Comparison of ENCODE assay signal across 21 cellular contexts in the genomic region with DNA sequence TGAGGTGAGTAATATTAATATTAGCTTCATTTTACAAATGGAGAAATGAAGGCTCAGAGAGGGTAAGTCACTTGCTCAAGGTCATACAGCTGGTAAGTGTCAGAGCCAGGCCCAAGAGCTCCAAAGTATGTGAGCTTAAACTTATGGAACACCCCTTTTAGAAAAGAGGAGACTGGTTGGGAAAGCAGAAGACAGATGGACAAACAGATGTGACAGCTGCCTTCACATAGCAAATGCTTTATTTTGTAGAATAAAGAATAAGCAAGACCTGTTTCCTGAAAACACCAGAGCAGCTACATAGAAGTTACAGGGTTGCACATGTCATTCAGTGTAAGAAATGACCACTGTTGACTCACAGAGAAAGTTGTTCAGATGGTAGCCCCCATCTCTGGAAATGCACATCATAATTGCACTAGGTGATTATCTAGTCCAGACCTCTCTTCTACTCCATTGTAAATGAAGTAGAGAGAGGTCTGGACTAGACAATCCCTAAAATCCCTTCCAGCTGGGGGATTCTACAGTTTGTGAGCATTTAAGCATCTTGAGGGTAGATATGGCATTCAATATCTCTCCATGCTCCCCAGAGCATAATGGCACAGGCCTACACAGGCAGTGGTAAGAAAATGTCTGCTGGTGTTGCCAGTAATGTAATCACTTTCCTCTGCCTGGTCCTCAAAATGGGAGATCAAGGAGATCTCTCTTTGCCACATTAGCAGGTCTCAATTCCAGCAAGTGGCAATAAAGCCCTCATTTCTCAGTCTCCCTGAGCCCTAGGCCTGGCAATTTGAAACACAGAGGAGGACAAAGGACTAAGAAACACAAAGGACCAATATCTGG.
A peak's percentile ranks its signal among the peaks of the same experiment; 100 is the strongest.
DNase-seq lines count a peak whose midpoint lies in the region; ATAC-seq, FAIRE-seq and TF ChIP-seq lines count a peak whose summit lies in the region.
"Had no signal": no experiment of that assay in that cellular context is flagged by ENCODE, and none has a peak within 500 bp of the region (broad histone marks: within the 10 kb centered on the region; RNA-seq: fewer than 3 reads in every experiment).

No MANE protein-coding gene starts in this region.

- FAIRE-seq in kidney (lab: Jason Lieb, UNC) = no peak
- FAIRE-seq: A204.1, D721Med, GM12892 had no signal

- peak overlapping the region; percentile 64 for H2AFZ ChIP-seq in neuronal stem cell (ENCODE audit: low read length)

- no peaks in the 10 kb centered on the region for H3K4me1 Mint-ChIP-seq in activated T-cell treated with anti-CD3 and anti-CD28 coated beads, Interleukin-2, amount 50 U/mL, for 4 hours (ENCODE audit: low read depth)
- H3K4me1 Mint-ChIP-seq: CD8-positive, alpha-beta memory T cell had no signal

- no peak for TF ChIP-seq POLR2A in testis (IDR thresholded peaks at IDR 0.05)

- H3K79me1 ChIP-seq in neuronal stem cell (ENCODE audit: low read depth, low read length) = no peaks in the 10 kb centered on the region

- H3K4me1 ChIP-seq in neuronal stem cell (ENCODE audit: control insufficient read depth in 2 of 2, insufficient read depth in 1 of 2, low read depth in 1 of 2, low read length in 2 of 2) (peaks cover 12 to 24% of the 10 kb centered on the region in 2 donors), testis (peaks cover 9% of the 10 kb centered on the region), kidney (ENCODE audit: control insufficient read depth in 1 of 2, insufficient read depth in 1 of 2, low read depth in 1 of 2, low read length in 2 of 2) (peaks cover 0 to 3% of the 10 kb centered on the region in 2 donors)
- H3K4me1 ChIP-seq: HAP-1 had no signal

- no peak overlapping the region for H3K9ac ChIP-seq in neuronal stem cell (ENCODE audit: low read depth, low read length, poor library complexity)
- H3K9ac ChIP-seq in kidney (ENCODE audit: low read length in 2 of 2) = no peak overlapping the region
- H3K9ac ChIP-seq: BLaER1 had no signal

- no peaks in the 10 kb centered on the region for H3K9me3 Mint-ChIP-seq in activated T-cell treated with anti-CD3 and anti-CD28 coated beads, Interleukin-2, amount 50 U/mL, for 4 hours
- H3K9me3 Mint-ChIP-seq: CD8-positive, alpha-beta memory T cell had no signal

- H3K14ac ChIP-seq in neuronal stem cell (ENCODE audit: low read length) = no peak overlapping the region

- peak overlapping the region; percentile 9 for H3K18ac ChIP-seq in neuronal stem cell (ENCODE audit: low read length)

- H3K27me3 Mint-ChIP-seq in activated T-cell treated with anti-CD3 and anti-CD28 coated beads, Interleukin-2, amount 50 U/mL, for 4 hours (ENCODE audit: low read depth) = peaks cover 2% of the 10 kb centered on the region

- H3K4ac ChIP-seq in neuronal stem cell (ENCODE audit: low read length) = no peak overlapping the region

- no peak overlapping the region for H3K23ac ChIP-seq in neuronal stem cell (ENCODE audit: low read depth, low read length, poor library complexity)

- no peak overlapping the region for H4K91ac ChIP-seq in neuronal stem cell (ENCODE audit: low read depth, low read length, poor library complexity)

- TF ChIP-seq CTCF in testis (IDR thresholded peaks at IDR 0.05) (no peak), kidney (IDR thresholded peaks at IDR 0.05; ENCODE audit: borderline replicate concordance, extremely low read depth, insufficient read depth) (no peak), dorsolateral prefrontal cortex (IDR thresholded peaks at IDR 0.05 in 54 of 56, conservative IDR thresholded peaks at IDR 0.05 in 2 of 56; ENCODE audit: low read depth in 1 of 56, partially characterized antibody in 56 of 56) (no peak)

- H3K4me2 ChIP-seq in neuronal stem cell (ENCODE audit: insufficient read depth, low read length, poor library complexity, severe bottlenecking) = no peak overlapping the region

- H2BK15ac ChIP-seq in neuronal stem cell (ENCODE audit: low read length) = no peak overlapping the region

- H3K36me3 ChIP-seq in neuronal stem cell (replicated peaks in 1 of 2; ENCODE audit: control insufficient read depth in 2 of 2, insufficient read depth in 2 of 2, low read length in 2 of 2) (no peaks in the 10 kb centered on the region), testis (ENCODE audit: low read depth, missing control alignments) (no peaks in the 10 kb centered on the region), kidney (ENCODE audit: control insufficient read depth in 1 of 2, insufficient read depth in 2 of 2, low read length in 2 of 2) (no peaks in the 10 kb centered on the region)
- H3K36me3 ChIP-seq: BLaER1, HAP-1, SJCRH30 had no signal

- H3K4me3 ChIP-seq in neuronal stem cell (ENCODE audit: low read length in 2 of 2) (no peak overlapping the region), testis (no peak overlapping the region), kidney (ENCODE audit: low read length in 2 of 2) (no peak overlapping the region), dorsolateral prefrontal cortex (no peak overlapping the region)
- H3K4me3 ChIP-seq: BLaER1, HAP-1, SJCRH30 had no signal

- H3K27ac ChIP-seq in neuronal stem cell (replicated peaks; ENCODE audit: low read length) = no peak overlapping the region
- no peak overlapping the region for H3K27ac ChIP-seq in testis
- H3K27ac ChIP-seq in kidney (ENCODE audit: low read depth in 2 of 2, low read length in 2 of 2) = no peak overlapping the region
- H3K27ac ChIP-seq in dorsolateral prefrontal cortex = no peak overlapping the region
- H3K27ac ChIP-seq: BLaER1, SJCRH30 had no signal

- no peak for ATAC-seq in activated T-cell treated with anti-CD3 and anti-CD28 coated beads, Interleukin-2, amount 50 U/mL, for 4 hours

- H2AK5ac ChIP-seq in neuronal stem cell (ENCODE audit: low read depth, low read length) = no peak overlapping the region

- H3K9me3 ChIP-seq in neuronal stem cell (replicated peaks in 1 of 2; ENCODE audit: control insufficient read depth in 2 of 2, insufficient read depth in 1 of 2, low read depth in 1 of 2, low read length in 2 of 2) (no peaks in the 10 kb centered on the region), testis (no peaks in the 10 kb centered on the region), kidney (ENCODE audit: control insufficient read depth in 1 of 2, low read length in 2 of 2) (no peaks in the 10 kb centered on the region)
- H3K9me3 ChIP-seq: BLaER1, HAP-1, SJCRH30 had no signal

- DNase-seq in DMS 273 (lab: John Stamatoyannopoulos, UW; ENCODE audit: unreplicated experiment) = peak; percentile 84
- DNase-seq in LHCN-M2 (ENCODE audit: low read depth) = peak; percentile 64
- DNase-seq in NCI-H69 (lab: John Stamatoyannopoulos, UW) = peak; percentile 3
- DNase-seq in neuronal stem cell (ENCODE audit: low spot score) = no peak
- DNase-seq in testis = no peak
- DNase-seq in kidney = no peak
- DNase-seq in dorsolateral prefrontal cortex = no peak
- no peak for DNase-seq in activated T-cell treated with anti-CD3 and anti-CD28 coated beads, Interleukin-2, amount 50 U/mL, for 4 hours
- DNase-seq: CD8-positive, alpha-beta memory T cell; GF-D8; MV-4-11; NCI-H1417 treated with DMSO at 0.1 percent for 48 hours; NCI-H2081; NCI-H2227 treated with DMSO at 0.1 percent for 48 hours; NCI-H526 treated with DMSO at 0.1 percent for 48 hours had no signal

- H3K4me3 Mint-ChIP-seq in activated T-cell treated with anti-CD3 and anti-CD28 coated beads, Interleukin-2, amount 50 U/mL, for 4 hours = no peak overlapping the region
- H3K4me3 Mint-ChIP-seq: CD8-positive, alpha-beta memory T cell had no signal

- H3K36me3 Mint-ChIP-seq in activated T-cell treated with anti-CD3 and anti-CD28 coated beads, Interleukin-2, amount 50 U/mL, for 4 hours (ENCODE audit: insufficient read depth) = no peaks in the 10 kb centered on the region
- H3K36me3 Mint-ChIP-seq: CD8-positive, alpha-beta memory T cell had no signal

- H3K27me3 ChIP-seq in neuronal stem cell (ENCODE audit: control insufficient read depth in 3 of 3, insufficient read depth in 3 of 3, low read depth in 1 of 3, low read length in 3 of 3) (no peaks in the 10 kb centered on the region), testis (no peaks in the 10 kb centered on the region), dorsolateral prefrontal cortex (no peaks in the 10 kb centered on the region)
- H3K27me3 ChIP-seq: BLaER1, SJCRH30 had no signal

- H4K8ac ChIP-seq in neuronal stem cell (ENCODE audit: low read depth, low read length) = no peak overlapping the region

- no peak overlapping the region for H2BK120ac ChIP-seq in neuronal stem cell (ENCODE audit: low read depth, low read length)

- intact Hi-C loops in testis (cut with DNase I; ENCODE audit: low total_unique reads) (no loop called here), kidney (cut with DNase I) (no loop called here), dorsolateral prefrontal cortex (cut with DNase I) (no loop called here)

- H2BK12ac ChIP-seq in neuronal stem cell (ENCODE audit: low read length) = no peak overlapping the region

- no peak overlapping the region for H2BK5ac ChIP-seq in neuronal stem cell (ENCODE audit: low read length)

Comparison
In these comparisons a context has a peak if more than half of its experiments do, and no peak if none do; other contexts are left out.
1. DNase-seq: peak in DMS 273 (single experiment), LHCN-M2 (single experiment) and NCI-H69 (single experiment); none in neuronal stem cell (single experiment), testis (single experiment), kidney (single experiment), dorsolateral prefrontal cortex (0 of 10) and activated T-cell treated with anti-CD3 and anti-CD28 coated beads, Interleukin-2, amount 50 U/mL, for 4 hours (single experiment).